ENCODE assay signal across 22 cellular contexts in genomic region chr18:23280844-23281243, GRCh38.
"Had no signal": no experiment of that assay in that cellular context is flagged by ENCODE, and none has a peak within 500 bp of the region (broad histone marks: within the 10 kb centered on the region; RNA-seq: fewer than 3 reads in every experiment).

No MANE protein-coding gene starts in this region.

- H3K4me2 ChIP-seq: hepatocyte had no signal

- ATAC-seq: left cardiac atrium; left ventricle myocardium superior; naive thymus-derived CD8-positive, alpha-beta T cell had no signal

- H3K79me2 ChIP-seq: hepatocyte had no signal

- DNase-seq: colonic mucosa; dermis blood vessel endothelial cell; effector CD4-positive, alpha-beta T cell; endodermal cell; foreskin melanocyte; kidney; left cardiac atrium; left ventricle myocardium superior; mucosa of descending colon; naive thymus-derived CD8-positive, alpha-beta T cell; posterior cingulate gyrus; sigmoid colon; stimulated activated CD4-positive, alpha-beta T cell treated with anti-CD3 and anti-CD28 coated beads, Interleukin-12 subunit alpha, Interleukin-12 subunit beta, amount 100 ng/mL, for 4 hours; stimulated activated naive CD4-positive, alpha-beta T cell; stomach; substantia nigra; trophoblast cell had no signal

- H3K27ac ChIP-seq: colonic mucosa, hepatocyte, neutrophil, sigmoid colon, stomach had no signal

- H3K27me3 ChIP-seq: colonic mucosa, hepatocyte, neutrophil, sigmoid colon, stomach had no signal

- H3K4me3 ChIP-seq: colonic mucosa, hepatocyte, mucosa of descending colon, sigmoid colon, skin epidermis, stomach, thoracic aorta had no signal

- H3K9me3 ChIP-seq: colonic mucosa, mucosa of descending colon, neutrophil, sigmoid colon, thoracic aorta had no signal

- H3K4me1 ChIP-seq: colonic mucosa, sigmoid colon, stomach had no signal

- H2AFZ ChIP-seq: hepatocyte had no signal

- FAIRE-seq: kidney, urothelium cell line had no signal

- H3K36me3 ChIP-seq: colonic mucosa, neutrophil, sigmoid colon, stomach, thoracic aorta had no signal
